24 cellular contexts compared by ENCODE assay signal in genomic region chr3:116270053-116270452, GRCh38.
"Had no signal": no experiment of that assay in that cellular context is flagged by ENCODE, and none has a peak within 500 bp of the region (broad histone marks: within the 10 kb centered on the region; RNA-seq: fewer than 3 reads in every experiment).

No MANE protein-coding gene starts in this region.

- H3K9me3 Mint-ChIP-seq: memory B cell, nephron had no signal

- ATAC-seq: gastrocnemius medialis, heart left ventricle, left colon had no signal

- DNase-seq: activated CD4-positive, alpha-beta T cell treated with anti-CD3 and anti-CD28 coated beads for 1 hour; activated T-cell treated with anti-CD3 and anti-CD28 coated beads, Interleukin-2, amount 50 U/mL, for 1 hour; adrenal gland; effector memory CD4-positive, alpha-beta T cell; gastrocnemius medialis; heart left ventricle; islet precursor cell; left colon; ovary; spleen; stimulated activated CD4-positive, alpha-beta T cell treated with anti-CD3 and anti-CD28 coated beads, Interleukin-4, amount 100 ng/mL, for 1 hour; stimulated activated naive CD4-positive, alpha-beta T cell; testis; trophoblast cell; uterus had no signal

- H3K27me3 Mint-ChIP-seq: activated naive CD8-positive, alpha-beta T cell; central memory CD8-positive, alpha-beta T cell; memory B cell had no signal

- H3K27me3 ChIP-seq: adrenal gland, ascending aorta, esophagus muscularis mucosa, gastrocnemius medialis, heart left ventricle, neutrophil, ovary, spleen, testis, uterus had no signal

- H3K4me3 Mint-ChIP-seq: activated naive CD8-positive, alpha-beta T cell; central memory CD8-positive, alpha-beta T cell; memory B cell; nephron had no signal

- H3K27ac ChIP-seq: adrenal gland, ascending aorta, esophagus muscularis mucosa, gastrocnemius medialis, heart left ventricle, neutrophil, ovary, prostate gland, spleen, testis, uterus had no signal

- H3K4me1 ChIP-seq: ascending aorta, esophagus muscularis mucosa, gastrocnemius medialis, heart left ventricle, prostate gland, spleen, testis, uterus had no signal

- FAIRE-seq: colon had no signal

- H3K4me1 Mint-ChIP-seq: central memory CD8-positive, alpha-beta T cell; memory B cell had no signal

- H3K36me3 Mint-ChIP-seq: activated naive CD8-positive, alpha-beta T cell; memory B cell had no signal

- H3K27ac Mint-ChIP-seq: activated naive CD8-positive, alpha-beta T cell; memory B cell; nephron had no signal

- H3K36me3 ChIP-seq: adrenal gland, ascending aorta, esophagus muscularis mucosa, gastrocnemius medialis, heart left ventricle, neutrophil, ovary, prostate gland, spleen, uterus had no signal

- H3K4me3 ChIP-seq: adrenal gland, ascending aorta, esophagus muscularis mucosa, gastrocnemius medialis, heart left ventricle, ovary, prostate gland, spleen, testis, uterus had no signal

- H3K9me3 ChIP-seq: adrenal gland, ascending aorta, esophagus muscularis mucosa, gastrocnemius medialis, heart left ventricle, neutrophil, ovary, prostate gland, spleen, testis, uterus had no signal
